Comparison of ENCODE assay signal across 9 cellular contexts in genomic region chr10:51860257-51860656, GRCh38.
DNase-seq lines count a peak whose midpoint lies in the region; ATAC-seq and TF ChIP-seq lines count a peak whose summit lies in the region.
"Had no signal": no experiment of that assay in that cellular context is flagged by ENCODE, and none has a peak within 500 bp of the region (broad histone marks: within the 10 kb centered on the region; RNA-seq: fewer than 3 reads in every experiment).

No MANE protein-coding gene starts in this region.

- H3K4me1 ChIP-seq in skeletal muscle tissue (ENCODE audit: control insufficient read depth in 3 of 3, insufficient read depth in 3 of 3, low read length in 3 of 3) (peaks cover 12 to 22% (median 19%) of the 10 kb centered on the region in 3 donors), prostate gland (replicated peaks) (no peaks in the 10 kb centered on the region)

- H3K4me3 ChIP-seq in skeletal muscle tissue (ENCODE audit: low read length in 3 of 3) = no peak overlapping the region
- H3K4me3 ChIP-seq in prostate gland = no peak overlapping the region

- H3K36me3 ChIP-seq in skeletal muscle tissue (ENCODE audit: control insufficient read depth in 3 of 3, insufficient read depth in 3 of 3, low read length in 3 of 3) (no peaks in the 10 kb centered on the region), prostate gland (no peaks in the 10 kb centered on the region)

- no peak for TF ChIP-seq POLR2A in prostate gland (IDR thresholded peaks at IDR 0.05)

- H3K27ac ChIP-seq in epithelial cell of prostate (no peak overlapping the region), skeletal muscle tissue (ENCODE audit: low read depth, low read length) (peak overlapping the region; percentile 67), prostate gland (no peak overlapping the region)

- no peak for TF ChIP-seq CTCF in prostate gland (IDR thresholded peaks at IDR 0.05)

- ATAC-seq in GM21381 (IDR thresholded peaks at IDR 0.05; ENCODE audit: unreplicated experiment) (peak; percentile 63), HG03520 (IDR thresholded peaks at IDR 0.05; ENCODE audit: unreplicated experiment) (peak; percentile 60)

- no peaks in the 10 kb centered on the region for H3K27me3 ChIP-seq in skeletal muscle tissue (ENCODE audit: control insufficient read depth in 3 of 3, insufficient read depth in 3 of 3, low read length in 3 of 3)
- H3K27me3 ChIP-seq in prostate gland (replicated peaks; ENCODE audit: insufficient read depth) = no peaks in the 10 kb centered on the region

- WGBS in prostate gland = 41% methylated on average over 4 of the region's 4 CpGs

- H3K9me3 ChIP-seq in skeletal muscle tissue (ENCODE audit: control insufficient read depth in 3 of 3, low read length in 3 of 3) (peaks cover 0 to 2% (median 0%) of the 10 kb centered on the region in 3 donors), prostate gland (no peaks in the 10 kb centered on the region)

- H3K9ac ChIP-seq in skeletal muscle tissue (ENCODE audit: low read depth in 1 of 3, low read length in 3 of 3) = peak overlapping the region in 2 of 3 donors; percentile 10 to 37

- DNase-seq in epithelial cell of prostate (ENCODE audit: low read depth, low spot score) (peak; percentile 8), iPS-NIHi11 (ENCODE audit: low spot score) (no peak), prostate gland (ENCODE audit: low spot score) (no peak)
- DNase-seq in activated CD4-positive, CD25-positive, alpha-beta regulatory T cell treated with anti-CD3 and anti-CD28 coated beads, Interleukin-2, amount 50 U/mL, for 72 hours = no peak
- no peak for DNase-seq in activated naive CD4-positive, alpha-beta T cell (lab: John Stamatoyannopoulos, UW)
- DNase-seq: kidney glomerular epithelial cell had no signal

- intact Hi-C loops in prostate gland (cut with DNase I) = no loop called here
